Comparison of ENCODE assay signal across 24 cellular contexts in the genomic region with DNA sequence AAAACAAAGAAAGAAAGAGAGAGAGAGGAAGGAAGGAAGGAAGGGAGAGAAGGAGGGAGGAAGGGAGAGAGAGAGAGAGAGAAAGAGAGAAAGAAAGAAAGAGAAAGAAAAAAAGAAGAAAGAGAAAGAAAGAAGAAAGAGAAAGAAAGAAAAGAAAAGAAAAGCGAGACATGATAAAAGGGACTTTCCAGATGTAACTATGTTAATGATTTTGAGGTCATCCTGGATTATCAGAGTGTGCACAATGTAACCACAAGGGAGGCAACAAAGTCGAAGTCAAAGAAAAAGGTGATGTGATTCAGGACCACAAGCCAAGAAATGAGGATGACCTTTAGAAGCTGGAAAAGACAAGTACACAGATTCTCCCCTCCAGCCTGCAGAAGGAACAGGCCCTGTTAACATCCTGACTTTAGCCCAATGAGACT. TPM values are rescaled to one million over a fixed set of nuclear protein-coding genes. Genes with fewer than 3 reads are reported as not detected.
DNase-seq lines count a peak whose midpoint lies in the region; ATAC-seq, FAIRE-seq and TF ChIP-seq lines count a peak whose summit lies in the region.
"Had no signal": no experiment of that assay in that cellular context is flagged by ENCODE, and none has a peak within 500 bp of the region (broad histone marks: within the 10 kb centered on the region; RNA-seq: fewer than 3 reads in every experiment).

No MANE protein-coding gene starts in this region.

- peak overlapping the region; percentile 82 for H3K4me2 ChIP-seq in KMS-11

- peak overlapping the region; percentile 80 for H3K9ac ChIP-seq in KMS-11

- no peak for DNase-seq in activated naive CD8-positive, alpha-beta T cell treated with anti-CD3 and anti-CD28 coated beads, Interleukin-2, amount 50 U/mL, for 24 hours
- no peak for DNase-seq in activated naive CD8-positive, alpha-beta T cell treated with anti-CD3 and anti-CD28 coated beads for 36 hours
- DNase-seq in epithelial cell of proximal tubule (ENCODE audit: low read depth) (peak; percentile 39), urothelium cell line (ENCODE audit: low spot score) (peak; percentile 37), mucosa of descending colon (no peak), putamen (ENCODE audit: low spot score) (no peak)
- DNase-seq in stimulated activated CD4-positive, alpha-beta T cell treated with anti-CD3 and anti-CD28 coated beads, Interleukin-4, amount 100 ng/mL, for 4 hours, result no peak
- DNase-seq: activated B cell treated with CpG ODN at 0.5 μM for 24 hours; activated gamma-delta T cell; aorta; CD4-positive, alpha-beta memory T cell; Kasumi-1; NCI-H1105 treated with DMSO at 0.1 percent for 48 hours; NCI-H510A; NK-92 treated with Interleukin-12 subunit alpha and Interleukin-12 subunit beta, amount 100 ng/mL, for 24 hours; ovary; right lobe of liver had no signal

- peak overlapping the region; percentile 62; the same call in 1 of the 2 replicates for H2AFZ ChIP-seq in KMS-11 (ENCODE audit: low read depth)

- TF ChIP-seq CTCF in KMS-11 (conservative IDR thresholded peaks at IDR 0.05; ENCODE audit: low read depth, low read length), result no peak
- no peak for TF ChIP-seq CTCF in epithelial cell of proximal tubule (conservative IDR thresholded peaks at IDR 0.05; ENCODE audit: low read depth, low read length)
- TF ChIP-seq CTCF in mucosa of descending colon (IDR thresholded peaks at IDR 0.05), result no peak

- H4K20me1 ChIP-seq in KMS-11 (ENCODE audit: insufficient read depth), result no peaks in the 10 kb centered on the region

- ATAC-seq in activated naive CD8-positive, alpha-beta T cell treated with anti-CD3 and anti-CD28 coated beads, Interleukin-2, amount 50 U/mL, for 24 hours, result peak; percentile 95
- ATAC-seq in mucosa of descending colon, result no peak

- no peaks in the 10 kb centered on the region for H3K36me3 Mint-ChIP-seq in activated naive CD8-positive, alpha-beta T cell treated with anti-CD3 and anti-CD28 coated beads, Interleukin-2, amount 50 U/mL, for 24 hours (ENCODE audit: low read depth)
- no peaks in the 10 kb centered on the region for H3K36me3 Mint-ChIP-seq in activated naive CD8-positive, alpha-beta T cell treated with anti-CD3 and anti-CD28 coated beads for 36 hours
- H3K36me3 Mint-ChIP-seq: CD4-positive, alpha-beta memory T cell had no signal

- intact Hi-C loops in mucosa of descending colon (cut with DNase I, micrococcal nuclease), result no loop called here

- H3K36me3 ChIP-seq in KMS-11 (ENCODE audit: insufficient read depth) (no peaks in the 10 kb centered on the region), mucosa of descending colon (ENCODE audit: low read depth) (no peaks in the 10 kb centered on the region)
- H3K36me3 ChIP-seq: HAP-1, ovary, right lobe of liver, thyroid gland had no signal

- peak overlapping the region; percentile 50 for H3K27ac Mint-ChIP-seq in activated naive CD8-positive, alpha-beta T cell treated with anti-CD3 and anti-CD28 coated beads, Interleukin-2, amount 50 U/mL, for 24 hours
- H3K27ac Mint-ChIP-seq in activated naive CD8-positive, alpha-beta T cell treated with anti-CD3 and anti-CD28 coated beads for 36 hours, result no peak overlapping the region
- H3K27ac Mint-ChIP-seq: activated B cell treated with CpG ODN at 0.5 μM for 24 hours; CD4-positive, alpha-beta memory T cell had no signal

- no peaks in the 10 kb centered on the region for H3K27me3 ChIP-seq in KMS-11 (ENCODE audit: insufficient read depth, low read depth)
- H3K27me3 ChIP-seq: ovary, right lobe of liver, thyroid gland had no signal

- peaks cover 25% of the 10 kb centered on the region for H3K27me3 Mint-ChIP-seq in activated naive CD8-positive, alpha-beta T cell treated with anti-CD3 and anti-CD28 coated beads, Interleukin-2, amount 50 U/mL, for 24 hours
- H3K27me3 Mint-ChIP-seq in activated naive CD8-positive, alpha-beta T cell treated with anti-CD3 and anti-CD28 coated beads for 36 hours, result peaks cover 24% of the 10 kb centered on the region

- no peaks in the 10 kb centered on the region for H3K9me3 ChIP-seq in mucosa of descending colon
- H3K9me3 ChIP-seq: HAP-1, ovary, right lobe of liver, thyroid gland had no signal

- no peaks in the 10 kb centered on the region for H3K79me2 ChIP-seq in KMS-11 (ENCODE audit: insufficient read depth, low read depth)

- H3K4me1 ChIP-seq in KMS-11 (ENCODE audit: low read depth, poor library complexity, severe bottlenecking) (peaks cover 40% of the 10 kb centered on the region), mucosa of descending colon (ENCODE audit: low read depth) (no peaks in the 10 kb centered on the region)
- H3K4me1 ChIP-seq: HAP-1, right lobe of liver, thyroid gland had no signal

- H3K4me1 Mint-ChIP-seq in activated naive CD8-positive, alpha-beta T cell treated with anti-CD3 and anti-CD28 coated beads, Interleukin-2, amount 50 U/mL, for 24 hours, result peaks cover 12% of the 10 kb centered on the region
- H3K4me1 Mint-ChIP-seq in activated naive CD8-positive, alpha-beta T cell treated with anti-CD3 and anti-CD28 coated beads for 36 hours, result peaks cover 11% of the 10 kb centered on the region
- H3K4me1 Mint-ChIP-seq: central memory CD8-positive, alpha-beta T cell had no signal

- H3K4me3 ChIP-seq in KMS-11 (IDR thresholded peaks at IDR 0.05; ENCODE audit: insufficient read depth, low read depth, low read length), result no peak overlapping the region
- H3K4me3 ChIP-seq in epithelial cell of proximal tubule (ENCODE audit: low read depth, low read length), result no peak overlapping the region
- H3K4me3 ChIP-seq in mucosa of descending colon, result no peak overlapping the region
- H3K4me3 ChIP-seq: HAP-1, ovary, right lobe of liver, thyroid gland had no signal

- no peaks in the 10 kb centered on the region for H3K9me3 Mint-ChIP-seq in activated naive CD8-positive, alpha-beta T cell treated with anti-CD3 and anti-CD28 coated beads, Interleukin-2, amount 50 U/mL, for 24 hours
- H3K9me3 Mint-ChIP-seq in activated naive CD8-positive, alpha-beta T cell treated with anti-CD3 and anti-CD28 coated beads for 36 hours, result no peaks in the 10 kb centered on the region
- H3K9me3 Mint-ChIP-seq: activated B cell treated with CpG ODN at 0.5 μM for 24 hours; CD4-positive, alpha-beta memory T cell; central memory CD8-positive, alpha-beta T cell had no signal

- peak; percentile 48 for FAIRE-seq in urothelium cell line (lab: Jason Lieb, UNC)
- FAIRE-seq: keratinocyte had no signal

- H3K4me3 Mint-ChIP-seq in activated naive CD8-positive, alpha-beta T cell treated with anti-CD3 and anti-CD28 coated beads, Interleukin-2, amount 50 U/mL, for 24 hours, result no peak overlapping the region
- no peak overlapping the region for H3K4me3 Mint-ChIP-seq in activated naive CD8-positive, alpha-beta T cell treated with anti-CD3 and anti-CD28 coated beads for 36 hours
- H3K4me3 Mint-ChIP-seq: activated B cell treated with CpG ODN at 0.5 μM for 24 hours; CD4-positive, alpha-beta memory T cell; central memory CD8-positive, alpha-beta T cell had no signal

- peak overlapping the region; percentile 99 for H3K27ac ChIP-seq in KMS-11
- H3K27ac ChIP-seq: ovary, right lobe of liver, thyroid gland had no signal

RNA-seq across cellular contexts. Expression of a gene that starts 48.9 kb away (rescaled TPM):
- total RNA-seq in activated naive CD8-positive, alpha-beta T cell treated with anti-CD3 and anti-CD28 coated beads for 36 hours, result not detected
- total RNA-seq in epithelial cell of proximal tubule (7.5 and 20.2 TPM in 2 replicates), mucosa of descending colon (not detected)
- total RNA-seq: activated B cell treated with CpG ODN at 0.5 μM for 24 hours; aorta; CD4-positive, alpha-beta memory T cell; lung microvascular endothelial cell; myocyte; thyroid gland had no signal

Comparison
In these comparisons a context has a peak if more than half of its experiments do, and no peak if none do; other contexts are left out.
1. DNase-seq: peak in epithelial cell of proximal tubule (single experiment) and urothelium cell line (single experiment); none in activated naive CD8-positive, alpha-beta T cell treated with anti-CD3 and anti-CD28 coated beads, Interleukin-2, amount 50 U/mL, for 24 hours (single experiment), activated naive CD8-positive, alpha-beta T cell treated with anti-CD3 and anti-CD28 coated beads for 36 hours (single experiment), mucosa of descending colon (0 of 3), stimulated activated CD4-positive, alpha-beta T cell treated with anti-CD3 and anti-CD28 coated beads, Interleukin-4, amount 100 ng/mL, for 4 hours (0 of 2) and putamen (single experiment).